16 cellular contexts compared by ENCODE assay signal in genomic region chr5:154049685-154050084, GRCh38.
"Had no signal": no experiment of that assay in that cellular context is flagged by ENCODE, and none has a peak within 500 bp of the region (broad histone marks: within the 10 kb centered on the region; RNA-seq: fewer than 3 reads in every experiment).

No MANE protein-coding gene starts in this region.

- DNase-seq: activated CD4-positive, alpha-beta T cell treated with anti-CD3 and anti-CD28 coated beads for 1 hour; activated CD4-positive, alpha-beta T cell treated with anti-CD3 and anti-CD28 coated beads, Interleukin-2, amount 50 U/mL, for 48 hours; adrenal gland; kidney; left lung; naive thymus-derived CD8-positive, alpha-beta T cell; posterior cingulate gyrus; stimulated activated CD4-positive, alpha-beta T cell treated with anti-CD3 and anti-CD28 coated beads, Interleukin-4, amount 100 ng/mL, for 4 hours; stimulated activated CD8-positive, alpha-beta memory T cell treated with anti-CD3 and anti-CD28 coated beads, Interleukin-4, amount 100 ng/mL, for 48 hours; stimulated activated naive CD4-positive, alpha-beta T cell treated with Interleukin-2 at 50 U/mL for 16 hours; trophoblast cell had no signal

- H3K4me3 ChIP-seq: adrenal gland, esophagus muscularis mucosa, left lung, right atrium auricular region, smooth muscle cell had no signal

- H3K9me3 ChIP-seq: adrenal gland, esophagus muscularis mucosa, left lung, right atrium auricular region had no signal

- H3K27ac ChIP-seq: adrenal gland, esophagus muscularis mucosa, left lung, right atrium auricular region had no signal

- H3K27me3 Mint-ChIP-seq: activated naive CD4-positive, alpha-beta T cell treated with anti-CD3 and anti-CD28 coated beads, Interleukin-2, amount 50 U/mL, for 24 hours; memory B cell; naive thymus-derived CD8-positive, alpha-beta T cell had no signal

- H3K27ac Mint-ChIP-seq: activated naive CD4-positive, alpha-beta T cell treated with anti-CD3 and anti-CD28 coated beads, Interleukin-2, amount 50 U/mL, for 24 hours; memory B cell had no signal

- H3K4me3 Mint-ChIP-seq: activated naive CD4-positive, alpha-beta T cell treated with anti-CD3 and anti-CD28 coated beads, Interleukin-2, amount 50 U/mL, for 24 hours; memory B cell; naive thymus-derived CD8-positive, alpha-beta T cell had no signal

- ATAC-seq: left lung; naive thymus-derived CD8-positive, alpha-beta T cell had no signal

- H3K36me3 ChIP-seq: adrenal gland had no signal

- H3K9me3 Mint-ChIP-seq: activated naive CD4-positive, alpha-beta T cell treated with anti-CD3 and anti-CD28 coated beads, Interleukin-2, amount 50 U/mL, for 24 hours; memory B cell; naive thymus-derived CD8-positive, alpha-beta T cell had no signal

- H3K27me3 ChIP-seq: adrenal gland, esophagus muscularis mucosa, left lung, right atrium auricular region had no signal
